21 cellular contexts compared by ENCODE assay signal in the genomic region with DNA sequence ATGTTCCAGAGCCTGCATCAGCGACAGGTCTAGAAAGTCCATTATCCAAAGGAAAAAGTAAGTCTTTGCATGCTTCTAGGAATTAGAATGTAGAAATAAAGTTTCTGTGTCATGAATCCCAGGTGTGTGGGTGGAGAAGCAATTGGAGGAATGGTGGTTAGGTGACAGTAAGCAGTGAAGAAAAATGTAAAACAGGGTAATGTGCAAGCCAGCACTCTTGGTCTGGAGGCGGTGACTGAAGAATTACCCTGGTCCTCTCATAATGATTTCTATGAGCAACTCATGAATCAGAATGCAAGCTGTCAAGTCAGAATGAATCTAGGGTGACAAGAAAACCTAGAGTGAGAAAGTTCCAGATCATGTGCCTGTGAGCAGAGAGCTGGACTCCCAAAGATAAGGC.
"Had no signal": no experiment of that assay in that cellular context is flagged by ENCODE, and none has a peak within 500 bp of the region (broad histone marks: within the 10 kb centered on the region; RNA-seq: fewer than 3 reads in every experiment).

No MANE protein-coding gene starts in this region.

- H3K27ac Mint-ChIP-seq: naive thymus-derived CD4-positive, alpha-beta T cell; nephron progenitor cell; stimulated activated naive B cell treated with anti-CD40 and anti-IgM and Interleukin-4, amounts not matched to agents 10 μg/mL and 1 μg/mL and 100 μg/mL, for 72 hours; stimulated activated naive CD8-positive, alpha-beta T cell treated with anti-CD3 and anti-CD28 coated beads, Interleukin-15, amount 100 ng/mL, for 72 hours had no signal

- H3K9me3 Mint-ChIP-seq: nephron progenitor cell; stimulated activated naive CD8-positive, alpha-beta T cell treated with anti-CD3 and anti-CD28 coated beads, Interleukin-15, amount 100 ng/mL, for 72 hours had no signal

- H3K36me3 Mint-ChIP-seq: naive thymus-derived CD4-positive, alpha-beta T cell; stimulated activated naive B cell treated with anti-CD40 and anti-IgM and Interleukin-4, amounts not matched to agents 10 μg/mL and 1 μg/mL and 100 μg/mL, for 72 hours had no signal

- DNase-seq: colonic mucosa; dermis blood vessel endothelial cell; erythroblast; foreskin keratinocyte; left colon; left ventricle myocardium superior; mesenchymal stem cell; naive thymus-derived CD4-positive, alpha-beta T cell; nephron progenitor cell; psoas muscle; spleen; stimulated activated CD4-positive, alpha-beta T cell treated with anti-CD3 and anti-CD28 coated beads, Interleukin-15, amount 100 ng/mL, for 24 hours; stimulated activated CD4-positive, alpha-beta T cell treated with anti-CD3 and anti-CD28 coated beads, Interleukin-1b, Interleukin-23, amount 100 ng/mL, for 48 hours; stimulated activated CD4-positive, alpha-beta T cell treated with anti-CD3 and anti-CD28 coated beads, Interleukin-4, amount 100 ng/mL, for 24 hours; stimulated activated naive B cell treated with anti-CD40 and anti-IgM and Interleukin-4, amounts not matched to agents 10 μg/mL and 1 μg/mL and 100 μg/mL, for 72 hours; stimulated activated naive CD8-positive, alpha-beta T cell treated with anti-CD3 and anti-CD28 coated beads, Interleukin-15, amount 100 ng/mL, for 72 hours; transverse colon had no signal

- H3K4me3 ChIP-seq: colonic mucosa, hepatocyte, lung, psoas muscle, spleen, thoracic aorta, transverse colon had no signal

- ATAC-seq: foreskin keratinocyte; left colon; left ventricle myocardium superior; naive thymus-derived CD4-positive, alpha-beta T cell; psoas muscle; sciatic nerve; stimulated activated naive B cell treated with anti-CD40 and anti-IgM and Interleukin-4, amounts not matched to agents 10 μg/mL and 1 μg/mL and 100 μg/mL, for 72 hours; stimulated activated naive CD8-positive, alpha-beta T cell treated with anti-CD3 and anti-CD28 coated beads, Interleukin-15, amount 100 ng/mL, for 72 hours had no signal

- H3K4me3 Mint-ChIP-seq: naive thymus-derived CD4-positive, alpha-beta T cell; nephron progenitor cell; stimulated activated naive B cell treated with anti-CD40 and anti-IgM and Interleukin-4, amounts not matched to agents 10 μg/mL and 1 μg/mL and 100 μg/mL, for 72 hours; stimulated activated naive CD8-positive, alpha-beta T cell treated with anti-CD3 and anti-CD28 coated beads, Interleukin-15, amount 100 ng/mL, for 72 hours had no signal

- H3K4me1 Mint-ChIP-seq: naive thymus-derived CD4-positive, alpha-beta T cell; nephron progenitor cell; stimulated activated naive B cell treated with anti-CD40 and anti-IgM and Interleukin-4, amounts not matched to agents 10 μg/mL and 1 μg/mL and 100 μg/mL, for 72 hours; stimulated activated naive CD8-positive, alpha-beta T cell treated with anti-CD3 and anti-CD28 coated beads, Interleukin-15, amount 100 ng/mL, for 72 hours had no signal
